Comparison of ENCODE assay signal across 8 cellular contexts in the genomic region with DNA sequence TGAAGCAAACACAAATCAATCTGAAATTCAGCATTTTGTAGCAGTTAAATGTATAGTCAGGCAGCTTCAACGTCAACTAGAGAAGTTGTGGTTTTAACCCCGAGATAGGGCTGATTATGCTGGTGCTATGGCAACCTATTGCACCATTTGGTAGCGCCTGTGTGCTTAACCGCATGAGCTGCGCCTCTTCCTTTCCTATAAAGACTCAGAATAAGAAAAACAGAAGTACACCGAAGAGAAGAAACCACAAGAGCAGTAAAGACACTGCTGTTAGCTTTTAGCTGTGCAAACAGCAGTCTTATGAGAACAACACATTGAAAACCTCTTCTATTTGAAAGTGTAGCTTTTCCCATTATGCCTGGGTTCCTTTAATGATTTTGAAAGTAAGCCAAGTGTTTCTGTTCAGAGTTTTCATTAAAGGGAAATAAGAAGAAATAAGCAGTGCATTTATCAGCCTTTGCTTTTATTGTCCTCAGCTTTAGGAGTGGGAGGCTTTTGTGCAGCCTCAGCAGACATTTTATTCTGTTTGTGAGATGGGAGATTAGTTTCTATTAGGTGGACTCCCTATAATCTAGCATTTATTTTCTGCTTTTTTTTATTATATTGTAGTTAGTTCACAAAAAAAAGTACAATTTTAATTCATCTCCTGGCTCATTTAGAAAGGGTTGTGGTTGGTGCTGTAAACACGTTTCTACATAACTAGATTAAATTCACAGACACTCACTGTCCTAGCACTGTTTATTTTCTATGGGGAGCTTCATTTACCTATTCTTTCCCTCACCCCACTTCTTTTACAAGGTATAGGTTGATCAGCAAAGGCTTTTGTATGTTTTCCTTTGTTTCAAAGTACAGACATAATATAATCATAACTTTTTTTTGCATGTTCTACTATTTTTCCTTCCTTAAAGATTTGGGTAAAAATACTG. TPM values are rescaled to one million over a fixed set of nuclear protein-coding genes. Genes with fewer than 3 reads are reported as not detected.
DNase-seq lines count a peak whose midpoint lies in the region; ATAC-seq, FAIRE-seq and TF ChIP-seq lines count a peak whose summit lies in the region.

No MANE protein-coding gene starts in this region.

- peak overlapping the region; percentile 90 to 99 (median 98) for H3K27ac Mint-ChIP-seq in naive thymus-derived CD4-positive, alpha-beta T cell
- H3K27ac Mint-ChIP-seq in stimulated activated naive B cell treated with anti-CD40 and anti-IgM and Interleukin-4, amounts not matched to agents 10 μg/mL and 1 μg/mL and 100 μg/mL, for 72 hours, result peak overlapping the region; percentile 91

- no peaks in the 10 kb centered on the region for H4K20me1 ChIP-seq in H1 (replicated peaks in 1 of 2; ENCODE audit: control insufficient read depth in 1 of 2, insufficient read depth in 2 of 2, low read length in 2 of 2)

- H3K27me3 Mint-ChIP-seq in naive thymus-derived CD4-positive, alpha-beta T cell, result peaks cover 0 to 2% (median 0%) of the 10 kb centered on the region in 5 donors
- no peaks in the 10 kb centered on the region for H3K27me3 Mint-ChIP-seq in stimulated activated naive B cell treated with anti-CD40 and anti-IgM and Interleukin-4, amounts not matched to agents 10 μg/mL and 1 μg/mL and 100 μg/mL, for 72 hours

- H3K36me3 ChIP-seq in H1 (ENCODE audit: control insufficient read depth in 2 of 4, insufficient read depth in 4 of 4, low read length in 3 of 4), result no peaks in the 10 kb centered on the region
- no peaks in the 10 kb centered on the region for H3K36me3 ChIP-seq in naive thymus-derived CD4-positive, alpha-beta T cell (ENCODE audit: control insufficient read depth in 2 of 3, insufficient read depth in 3 of 3, low read length in 3 of 3)

- peak overlapping the region; percentile 99 for H2AFZ ChIP-seq in H1 (ENCODE audit: low read length)

- peak; percentile 99 for ATAC-seq in GM18870 (IDR thresholded peaks at IDR 0.05; ENCODE audit: unreplicated experiment)
- peak; percentile 92 for ATAC-seq in HG03095 (IDR thresholded peaks at IDR 0.05; ENCODE audit: unreplicated experiment)
- peak; percentile 89 for ATAC-seq in naive thymus-derived CD4-positive, alpha-beta T cell
- ATAC-seq in stimulated activated naive B cell treated with anti-CD40 and anti-IgM and Interleukin-4, amounts not matched to agents 10 μg/mL and 1 μg/mL and 100 μg/mL, for 72 hours (replicated peaks), result peak; percentile 96 to 97

- H3K79me2 ChIP-seq in H1 (ENCODE audit: control insufficient read depth in 1 of 2, insufficient read depth in 2 of 2, low read length in 2 of 2), result no peaks in the 10 kb centered on the region

- H3K4me2 ChIP-seq in H1 (ENCODE audit: insufficient read depth in 1 of 2, low read depth in 2 of 2, low read length in 2 of 2), result no peak overlapping the region

- H3K27ac ChIP-seq in H1 (ENCODE audit: low read depth, low read length), result no peak overlapping the region
- H3K27ac ChIP-seq in naive thymus-derived CD4-positive, alpha-beta T cell (ENCODE audit: low read depth, low read length), result peak overlapping the region; percentile 92

- H4K5ac ChIP-seq in H1 (ENCODE audit: insufficient read length, low read depth, low read length), result no peak overlapping the region

- H2BK15ac ChIP-seq in H1 (ENCODE audit: low read length), result no peak overlapping the region

- peaks cover 0 to 31% (median 11%) of the 10 kb centered on the region in 5 donors for H3K36me3 Mint-ChIP-seq in naive thymus-derived CD4-positive, alpha-beta T cell
- peaks cover 27 to 32% of the 10 kb centered on the region in 2 donors for H3K36me3 Mint-ChIP-seq in stimulated activated naive B cell treated with anti-CD40 and anti-IgM and Interleukin-4, amounts not matched to agents 10 μg/mL and 1 μg/mL and 100 μg/mL, for 72 hours

- H3K79me1 ChIP-seq in H1 (ENCODE audit: low read depth, low read length), result no peaks in the 10 kb centered on the region

- H4K8ac ChIP-seq in H1 (ENCODE audit: extremely low read depth, insufficient read depth, low read length), result no peak overlapping the region

- H3K56ac ChIP-seq in H1 (replicated peaks; ENCODE audit: insufficient read length, low read depth, low read length), result no peak overlapping the region

- no peak for TF ChIP-seq EP300 in H1 (IDR thresholded peaks at IDR 0.05; ENCODE audit: borderline replicate concordance in 1 of 2, low read depth in 2 of 2, low read length in 2 of 2)

- H3K9me3 ChIP-seq in H1 (ENCODE audit: insufficient read depth in 2 of 2, low read depth in 1 of 2, low read length in 1 of 2), result no peaks in the 10 kb centered on the region
- H3K9me3 ChIP-seq in naive thymus-derived CD4-positive, alpha-beta T cell (ENCODE audit: control insufficient read depth in 2 of 3, low read length in 3 of 3), result no peaks in the 10 kb centered on the region

- TF ChIP-seq POLR2A in H1 (IDR thresholded peaks at IDR 0.05; ENCODE audit: control extremely low read depth in 1 of 2, low read depth in 2 of 2, low read length in 2 of 2), result no peak

- no peak overlapping the region for H3K18ac ChIP-seq in H1 (ENCODE audit: extremely low read depth, low read length)

- TF ChIP-seq RAD21 in H1 (IDR thresholded peaks at IDR 0.05 in 1 of 2, conservative IDR thresholded peaks at IDR 0.05 in 1 of 2; ENCODE audit: low read depth in 2 of 2, low read length in 2 of 2), result no peak

- 73% methylated on average over 7 of the region's 7 CpGs; no CpG with 5 or more reads in 1 of the 2 experiments for WGBS in H1 (ENCODE audit: extremely low coverage in 1 of 2, insufficient coverage in 1 of 2, insufficient read length in 1 of 2, insufficient replicate concordance in 2 of 2, low coverage in 1 of 2, low lambda C conversion rate in 2 of 2, missing lambda C conversion rate in 1 of 2), 2 experiments

- H3K4me1 Mint-ChIP-seq in naive thymus-derived CD4-positive, alpha-beta T cell, result peaks cover 53 to 94% (median 81%) of the 10 kb centered on the region in 7 donors
- H3K4me1 Mint-ChIP-seq in stimulated activated naive B cell treated with anti-CD40 and anti-IgM and Interleukin-4, amounts not matched to agents 10 μg/mL and 1 μg/mL and 100 μg/mL, for 72 hours, result peaks cover 40 to 68% of the 10 kb centered on the region in 2 donors

- DNase-seq in AG08395 (ENCODE audit: low spot score), result peak; percentile 76
- peak; percentile 17 for DNase-seq in NCI-H510A (lab: John Stamatoyannopoulos, UW)
- peak; percentile 64 for DNase-seq in activated CD4-positive, alpha-beta T cell treated with anti-CD3 and anti-CD28 coated beads, Interleukin-2, amount 50 U/mL, for 1 hour
- no peak for DNase-seq in H1 (ENCODE audit: low read depth in 1 of 2, low spot score in 2 of 2)
- DNase-seq in naive thymus-derived CD4-positive, alpha-beta T cell, result peak; percentile 28 to 96 (median 92)
- peak; percentile 81 for DNase-seq in stimulated activated naive B cell treated with anti-CD40 and anti-IgM and Interleukin-4, amounts not matched to agents 10 μg/mL and 1 μg/mL and 100 μg/mL, for 72 hours

- FAIRE-seq in H1 (lab: Jason Lieb, UNC), result peak; percentile 71

- H3K4me3 Mint-ChIP-seq in naive thymus-derived CD4-positive, alpha-beta T cell, result peak overlapping the region; percentile 74 to 87 (median 77)
- peak overlapping the region; percentile 70 to 73 for H3K4me3 Mint-ChIP-seq in stimulated activated naive B cell treated with anti-CD40 and anti-IgM and Interleukin-4, amounts not matched to agents 10 μg/mL and 1 μg/mL and 100 μg/mL, for 72 hours

- H2BK5ac ChIP-seq in H1 (ENCODE audit: low read depth, low read length), result no peak overlapping the region

- no peak overlapping the region for H3K14ac ChIP-seq in H1 (ENCODE audit: insufficient read length)

- no peak overlapping the region for H3K23ac ChIP-seq in H1 (ENCODE audit: insufficient read length)

- H2AK5ac ChIP-seq in H1 (ENCODE audit: low read depth, low read length), result no peak overlapping the region

- no peak overlapping the region for H3K4me3 ChIP-seq in H1 (ENCODE audit: extremely low read depth in 1 of 4, insufficient read depth in 2 of 4, low read depth in 3 of 4, low read length in 4 of 4)
- H3K4me3 ChIP-seq in naive thymus-derived CD4-positive, alpha-beta T cell (ENCODE audit: low read length), result peak overlapping the region; percentile 51

- no peak overlapping the region for H2BK120ac ChIP-seq in H1 (replicated peaks; ENCODE audit: low read depth, low read length)

- H3K4me1 ChIP-seq in H1 (replicated peaks in 1 of 4; ENCODE audit: control insufficient read depth in 3 of 4, insufficient read depth in 4 of 4, low read length in 3 of 4), result no peaks in the 10 kb centered on the region
- H3K4me1 ChIP-seq in naive thymus-derived CD4-positive, alpha-beta T cell (ENCODE audit: control insufficient read depth in 2 of 2, insufficient read depth in 2 of 2, low read length in 2 of 2), result peaks cover 88 to 90% of the 10 kb centered on the region in 2 donors

- H3K4ac ChIP-seq in H1 (replicated peaks; ENCODE audit: insufficient read length, low read depth, low read length), result no peak overlapping the region

- no peak overlapping the region for H3K9ac ChIP-seq in H1 (replicated peaks in 1 of 4; ENCODE audit: extremely low read depth in 1 of 4, low read depth in 3 of 4, low read length in 3 of 4)

- H3K23me2 ChIP-seq in H1 (ENCODE audit: low read depth, low read length), result no peaks in the 10 kb centered on the region

- CTCF ChIA-PET in H1 (lab: Charles Lee; ENCODE audit: partially characterized antibody), result interaction anchor here (1.0 to 2.4 kb wide), 7 partner anchors 8 to 781 kb away, joined by 3 to 6 read pairs (median 4); no protein-coding TSS in a partner anchor
- CTCF ChIA-PET in naive thymus-derived CD4-positive, alpha-beta T cell (lab: Charles Lee), result interaction anchor here (0.7 to 3.4 kb wide), 18 partner anchors 8 to 510 kb away, joined by 3 to 36 read pairs (median 4); no protein-coding TSS in a partner anchor

- H3K9me3 Mint-ChIP-seq in naive thymus-derived CD4-positive, alpha-beta T cell, result no peaks in the 10 kb centered on the region
- no peaks in the 10 kb centered on the region for H3K9me3 Mint-ChIP-seq in stimulated activated naive B cell treated with anti-CD40 and anti-IgM and Interleukin-4, amounts not matched to agents 10 μg/mL and 1 μg/mL and 100 μg/mL, for 72 hours

- no peak overlapping the region for H2BK12ac ChIP-seq in H1 (ENCODE audit: low read depth, low read length)

- H4K91ac ChIP-seq in H1 (replicated peaks; ENCODE audit: insufficient read length, low read length), result no peak overlapping the region

- TF ChIP-seq CTCF in H1 (IDR thresholded peaks at IDR 0.05; ENCODE audit: control extremely low read depth in 1 of 3, insufficient read depth in 1 of 3, low read depth in 1 of 3, low read length in 3 of 3), result no peak

- no peak overlapping the region for H2BK20ac ChIP-seq in H1 (ENCODE audit: low read length)

- no peaks in the 10 kb centered on the region for H3K27me3 ChIP-seq in H1 (replicated peaks in 1 of 4; ENCODE audit: control insufficient read depth in 3 of 4, extremely low read depth in 1 of 4, insufficient read depth in 3 of 4, low read length in 3 of 4)
- no peaks in the 10 kb centered on the region for H3K27me3 ChIP-seq in naive thymus-derived CD4-positive, alpha-beta T cell (ENCODE audit: control insufficient read depth in 2 of 2, insufficient read depth in 2 of 2, low read length in 2 of 2)

- intact Hi-C loops in naive thymus-derived CD4-positive, alpha-beta T cell (cut with micrococcal nuclease), result loop anchor here (1.0 to 10.0 kb wide), 14 partner anchors 13 to 1157 kb away; a partner anchor contains a TSS

- POLR2A ChIA-PET in H1 (lab: Charles Lee; ENCODE audit: partially characterized antibody), result no interaction called here
- POLR2A ChIA-PET in naive thymus-derived CD4-positive, alpha-beta T cell (lab: Charles Lee), result interaction anchor here (0.6 to 10.3 kb wide), 38 partner anchors 9 to 907 kb away, joined by 3 to 143 read pairs (median 6); a partner anchor contains a TSS

RNA-seq across cellular contexts. Expression of a gene that starts 43.3 kb away (rescaled TPM):
- not detected in 2 replicates for total RNA-seq in H1 (2021; fragmentation: NEBNext Ultra II Directional; extraction: Animal tissue kit (Norgen Biotek cat#: 25700))
- 0.05 TPM in 1 of 2 replicates, not detected in the other for polyA plus RNA-seq in H1 (2011; rRNA removed)
- 0.09 TPM for polyA plus RNA-seq in H1 (2011; cell fraction: cytosol; rRNA removed)
- not detected for polyA plus RNA-seq in H1 (2011; cell fraction: nucleus; rRNA removed)
- polyA plus RNA-seq in H1 (2012, experiment 1 of 2), result 0.10 TPM in 1 of 4 replicates, not detected in the others
- polyA plus RNA-seq in H1 (2012, experiment 2 of 2), result not detected
- polyA plus RNA-seq in H1 (2013, experiment 1 of 2), result 0.08 TPM
- 0.09 TPM for polyA plus RNA-seq in H1 (2013, experiment 2 of 2)
- not detected in 2 replicates for polyA minus RNA-seq in H1 (2011; rRNA and poly(A)+ RNA removed)
- not detected for polyA minus RNA-seq in H1 (2011; cell fraction: cytosol; rRNA and poly(A)+ RNA removed)
- not detected for polyA minus RNA-seq in H1 (2011; cell fraction: nucleus; rRNA and poly(A)+ RNA removed)
- total RNA-seq in naive thymus-derived CD4-positive, alpha-beta T cell, result 1,000 to 10,000 TPM in 3 of 5 experiments, 100 to 1,000 TPM in 2; 739 to 1,121 (median 1,015) TPM
- 1,000 to 10,000 TPM; 1,177 to 1,286 TPM for polyA plus RNA-seq in naive thymus-derived CD4-positive, alpha-beta T cell

Comparison
In these comparisons a context has a peak if more than half of its experiments do, and no peak if none do; other contexts are left out.
1. DNase-seq: peak in AG08395 (single experiment), NCI-H510A (single experiment), activated CD4-positive, alpha-beta T cell treated with anti-CD3 and anti-CD28 coated beads, Interleukin-2, amount 50 U/mL, for 1 hour (single experiment), naive thymus-derived CD4-positive, alpha-beta T cell (9 of 9) and stimulated activated naive B cell treated with anti-CD40 and anti-IgM and Interleukin-4, amounts not matched to agents 10 μg/mL and 1 μg/mL and 100 μg/mL, for 72 hours (single experiment); none in H1 (0 of 2).
2. RNA of a gene that starts 43.3 kb away (total RNA-seq): 739 to 1,121 TPM in naive thymus-derived CD4-positive, alpha-beta T cell; not detected in H1; every median in the first group is over 100 times any median in the second.
3. Peak in every context shown above with its lines, with median percentiles within 50 percentile points of each other: ATAC-seq.